ENCODE assay signal across 18 cellular contexts in the genomic region with DNA sequence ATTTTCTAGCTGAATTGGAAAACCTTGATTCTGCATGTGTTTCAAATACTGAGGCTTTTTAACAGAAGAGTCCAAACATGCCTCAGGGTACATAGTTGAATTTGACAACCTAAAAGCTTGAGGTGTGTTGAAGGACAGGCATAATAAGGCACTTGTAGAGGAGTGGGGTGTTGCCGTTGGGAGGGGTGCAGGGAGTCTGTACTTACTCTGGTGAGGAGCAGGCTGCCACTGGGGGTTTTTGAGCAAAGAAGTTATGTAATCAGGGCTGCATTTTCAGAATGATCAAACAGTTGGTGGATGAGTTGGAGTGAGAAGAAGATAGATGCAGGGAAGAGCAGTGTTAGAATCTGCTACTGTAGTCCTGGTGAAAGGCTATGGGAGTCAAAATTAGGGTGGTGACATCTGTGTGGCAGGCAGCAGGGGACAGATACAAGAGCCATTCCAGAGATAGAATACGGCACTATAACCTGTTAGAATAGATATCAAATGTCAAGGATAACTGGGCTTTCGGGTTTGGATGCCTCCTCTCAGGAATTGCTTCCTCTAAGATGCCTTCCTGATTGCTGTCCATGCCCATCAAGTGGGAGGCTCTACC.
A peak's percentile ranks its signal among the peaks of the same experiment; 100 is the strongest.
DNase-seq lines count a peak whose midpoint lies in the region; ATAC-seq and TF ChIP-seq lines count a peak whose summit lies in the region.
"Had no signal": no experiment of that assay in that cellular context is flagged by ENCODE, and none has a peak within 500 bp of the region (broad histone marks: within the 10 kb centered on the region; RNA-seq: fewer than 3 reads in every experiment).

No MANE protein-coding gene starts in this region.

- peaks cover 6% of the 10 kb centered on the region; the same call in 2 of the 3 replicates for H3K36me3 Mint-ChIP-seq in GM23338 (ENCODE audit: low read depth)
- H3K36me3 Mint-ChIP-seq in T-helper 17 cell (ENCODE audit: low read depth): peaks cover 19% of the 10 kb centered on the region

- H3K4me3 Mint-ChIP-seq in GM23338 (no peak overlapping the region), T-helper 17 cell (no peak overlapping the region)

- H3K27me3 ChIP-seq in GM23338 (ENCODE audit: insufficient read depth): no peaks in the 10 kb centered on the region
- no peaks in the 10 kb centered on the region for H3K27me3 ChIP-seq in left ventricle myocardium inferior (ENCODE audit: low read depth)
- H3K27me3 ChIP-seq in osteoblast (ENCODE audit: insufficient read depth, low read length): no peaks in the 10 kb centered on the region

- H3K9me2 ChIP-seq in GM23338 (ENCODE audit: insufficient read depth): no peaks in the 10 kb centered on the region

- H3K4me3 ChIP-seq in GM23338 (no peak overlapping the region), left ventricle myocardium inferior (no peak overlapping the region), osteoblast (ENCODE audit: insufficient read depth, low read length) (no peak overlapping the region)
- H3K4me3 ChIP-seq: coronary artery, GM12878 had no signal

- intact Hi-C loops in left ventricle myocardium inferior (cut with micrococcal nuclease): no loop called here

- no peak for TF ChIP-seq CTCF in GM23338 (conservative IDR thresholded peaks at IDR 0.05; ENCODE audit: low read depth in 2 of 2)
- TF ChIP-seq CTCF in left ventricle myocardium inferior (IDR thresholded peaks at IDR 0.05; ENCODE audit: borderline replicate concordance): no peak
- TF ChIP-seq CTCF in osteoblast (IDR thresholded peaks at IDR 0.05; ENCODE audit: extremely low read depth, low read depth, low read length): no peak

- H2AFZ ChIP-seq in GM23338 (no peak overlapping the region), osteoblast (ENCODE audit: low read length) (no peak overlapping the region)

- no peak overlapping the region for H3K27ac ChIP-seq in GM23338 (ENCODE audit: low read depth)
- peak overlapping the region; percentile 87 for H3K27ac ChIP-seq in left ventricle myocardium inferior (replicated peaks)
- H3K27ac ChIP-seq in osteoblast (ENCODE audit: low read depth, low read length): peak overlapping the region; percentile 44
- H3K27ac ChIP-seq: coronary artery, epithelial cell of prostate had no signal

- H3K9me3 ChIP-seq in T-helper 17 cell (ENCODE audit: control insufficient read depth, low read length, poor library complexity, severe bottlenecking) (no peaks in the 10 kb centered on the region), left ventricle myocardium inferior (replicated peaks) (no peaks in the 10 kb centered on the region), osteoblast (ENCODE audit: low read depth, low read length) (no peaks in the 10 kb centered on the region)

- ATAC-seq in GM23338: no peak
- ATAC-seq in T-helper 17 cell: no peak
- ATAC-seq in HG02840 (IDR thresholded peaks at IDR 0.05; ENCODE audit: low FRiP score, unreplicated experiment): no peak
- ATAC-seq: GM12878, Panc1 had no signal

- peaks cover 14% of the 10 kb centered on the region for H3K4me1 Mint-ChIP-seq in GM23338
- peaks cover 29% of the 10 kb centered on the region for H3K4me1 Mint-ChIP-seq in T-helper 17 cell

- no peaks in the 10 kb centered on the region for H3K27me3 Mint-ChIP-seq in GM23338 (ENCODE audit: insufficient read depth, low read depth, poor library complexity)
- H3K27me3 Mint-ChIP-seq in T-helper 17 cell: no peaks in the 10 kb centered on the region

- H3K36me3 ChIP-seq in GM23338 (ENCODE audit: insufficient read depth) (no peaks in the 10 kb centered on the region; the same call in 1 of the 2 replicates), left ventricle myocardium inferior (no peaks in the 10 kb centered on the region), osteoblast (ENCODE audit: insufficient read depth, low read length) (peaks cover 68% of the 10 kb centered on the region)

- H4K20me1 ChIP-seq in GM23338 (replicated peaks; ENCODE audit: insufficient read depth) (no peaks in the 10 kb centered on the region; the same call in 1 of the 2 replicates), osteoblast (ENCODE audit: insufficient read depth, low read length) (peaks cover 17% of the 10 kb centered on the region)

- H3K4me1 ChIP-seq in GM23338 (ENCODE audit: insufficient read depth) (no peaks in the 10 kb centered on the region), left ventricle myocardium inferior (peaks cover 85% of the 10 kb centered on the region), osteoblast (ENCODE audit: insufficient read depth, low read length) (peaks cover 26% of the 10 kb centered on the region)

- H3F3A ChIP-seq in GM23338 (replicated peaks; ENCODE audit: low read depth): no peaks in the 10 kb centered on the region

- H3K27ac Mint-ChIP-seq in GM23338: peak overlapping the region; percentile 3
- peak overlapping the region; percentile 41 for H3K27ac Mint-ChIP-seq in T-helper 17 cell

- DNase-seq in GM23338 (ENCODE audit: low spot score): no peak
- DNase-seq in T-helper 17 cell: no peak
- DNase-seq in left ventricle myocardium inferior: no peak
- no peak for DNase-seq in osteoblast (ENCODE audit: insufficient read length, low spot score, missing footprints)
- no peak for DNase-seq in NCI-H2227 treated with DMSO at 0.1 percent for 48 hours (lab: John Stamatoyannopoulos, UW)
- DNase-seq in GM19238 (ENCODE audit: insufficient read length, low spot score): no peak
- DNase-seq in hepatic stellate cell (ENCODE audit: low spot score): no peak
- DNase-seq: activated naive CD4-positive, alpha-beta T cell treated with anti-CD3 and anti-CD28 coated beads, Interleukin-2, amount 50 U/mL, for 16 hours; activated T-cell treated with anti-CD3 and anti-CD28 coated beads for 4 hours; AML-193; NCI-H1105 treated with DMSO at 0.1 percent for 48 hours; small intestine; stimulated activated CD8-positive, alpha-beta memory T cell treated with anti-CD3 and anti-CD28 coated beads, Interleukin-4, amount 100 ng/mL, for 48 hours had no signal

- no peak overlapping the region for H3K4me2 ChIP-seq in GM23338
- H3K4me2 ChIP-seq in osteoblast (ENCODE audit: insufficient read depth, low read length): no peak overlapping the region

- H3K79me2 ChIP-seq in GM23338 (replicated peaks; ENCODE audit: insufficient read depth) (peaks cover 10% of the 10 kb centered on the region), osteoblast (ENCODE audit: insufficient read depth, low read length) (peaks cover 92% of the 10 kb centered on the region)

- H3K9me3 Mint-ChIP-seq in GM23338: no peaks in the 10 kb centered on the region; the same call in 2 of the 3 replicates

TF ChIP-seq in GM23338, 12 proteins besides CTCF, POLR2A, EP300 and RAD21:
- TF ChIP-seq ZNF331 (CRISPR knock-in tag; IDR thresholded peaks at IDR 0.05; ENCODE audit: low read depth) (no peak), JUNB (IDR thresholded peaks at IDR 0.05; ENCODE audit: unreplicated experiment) (no peak)
- TF ChIP-seq, protein P1, sequence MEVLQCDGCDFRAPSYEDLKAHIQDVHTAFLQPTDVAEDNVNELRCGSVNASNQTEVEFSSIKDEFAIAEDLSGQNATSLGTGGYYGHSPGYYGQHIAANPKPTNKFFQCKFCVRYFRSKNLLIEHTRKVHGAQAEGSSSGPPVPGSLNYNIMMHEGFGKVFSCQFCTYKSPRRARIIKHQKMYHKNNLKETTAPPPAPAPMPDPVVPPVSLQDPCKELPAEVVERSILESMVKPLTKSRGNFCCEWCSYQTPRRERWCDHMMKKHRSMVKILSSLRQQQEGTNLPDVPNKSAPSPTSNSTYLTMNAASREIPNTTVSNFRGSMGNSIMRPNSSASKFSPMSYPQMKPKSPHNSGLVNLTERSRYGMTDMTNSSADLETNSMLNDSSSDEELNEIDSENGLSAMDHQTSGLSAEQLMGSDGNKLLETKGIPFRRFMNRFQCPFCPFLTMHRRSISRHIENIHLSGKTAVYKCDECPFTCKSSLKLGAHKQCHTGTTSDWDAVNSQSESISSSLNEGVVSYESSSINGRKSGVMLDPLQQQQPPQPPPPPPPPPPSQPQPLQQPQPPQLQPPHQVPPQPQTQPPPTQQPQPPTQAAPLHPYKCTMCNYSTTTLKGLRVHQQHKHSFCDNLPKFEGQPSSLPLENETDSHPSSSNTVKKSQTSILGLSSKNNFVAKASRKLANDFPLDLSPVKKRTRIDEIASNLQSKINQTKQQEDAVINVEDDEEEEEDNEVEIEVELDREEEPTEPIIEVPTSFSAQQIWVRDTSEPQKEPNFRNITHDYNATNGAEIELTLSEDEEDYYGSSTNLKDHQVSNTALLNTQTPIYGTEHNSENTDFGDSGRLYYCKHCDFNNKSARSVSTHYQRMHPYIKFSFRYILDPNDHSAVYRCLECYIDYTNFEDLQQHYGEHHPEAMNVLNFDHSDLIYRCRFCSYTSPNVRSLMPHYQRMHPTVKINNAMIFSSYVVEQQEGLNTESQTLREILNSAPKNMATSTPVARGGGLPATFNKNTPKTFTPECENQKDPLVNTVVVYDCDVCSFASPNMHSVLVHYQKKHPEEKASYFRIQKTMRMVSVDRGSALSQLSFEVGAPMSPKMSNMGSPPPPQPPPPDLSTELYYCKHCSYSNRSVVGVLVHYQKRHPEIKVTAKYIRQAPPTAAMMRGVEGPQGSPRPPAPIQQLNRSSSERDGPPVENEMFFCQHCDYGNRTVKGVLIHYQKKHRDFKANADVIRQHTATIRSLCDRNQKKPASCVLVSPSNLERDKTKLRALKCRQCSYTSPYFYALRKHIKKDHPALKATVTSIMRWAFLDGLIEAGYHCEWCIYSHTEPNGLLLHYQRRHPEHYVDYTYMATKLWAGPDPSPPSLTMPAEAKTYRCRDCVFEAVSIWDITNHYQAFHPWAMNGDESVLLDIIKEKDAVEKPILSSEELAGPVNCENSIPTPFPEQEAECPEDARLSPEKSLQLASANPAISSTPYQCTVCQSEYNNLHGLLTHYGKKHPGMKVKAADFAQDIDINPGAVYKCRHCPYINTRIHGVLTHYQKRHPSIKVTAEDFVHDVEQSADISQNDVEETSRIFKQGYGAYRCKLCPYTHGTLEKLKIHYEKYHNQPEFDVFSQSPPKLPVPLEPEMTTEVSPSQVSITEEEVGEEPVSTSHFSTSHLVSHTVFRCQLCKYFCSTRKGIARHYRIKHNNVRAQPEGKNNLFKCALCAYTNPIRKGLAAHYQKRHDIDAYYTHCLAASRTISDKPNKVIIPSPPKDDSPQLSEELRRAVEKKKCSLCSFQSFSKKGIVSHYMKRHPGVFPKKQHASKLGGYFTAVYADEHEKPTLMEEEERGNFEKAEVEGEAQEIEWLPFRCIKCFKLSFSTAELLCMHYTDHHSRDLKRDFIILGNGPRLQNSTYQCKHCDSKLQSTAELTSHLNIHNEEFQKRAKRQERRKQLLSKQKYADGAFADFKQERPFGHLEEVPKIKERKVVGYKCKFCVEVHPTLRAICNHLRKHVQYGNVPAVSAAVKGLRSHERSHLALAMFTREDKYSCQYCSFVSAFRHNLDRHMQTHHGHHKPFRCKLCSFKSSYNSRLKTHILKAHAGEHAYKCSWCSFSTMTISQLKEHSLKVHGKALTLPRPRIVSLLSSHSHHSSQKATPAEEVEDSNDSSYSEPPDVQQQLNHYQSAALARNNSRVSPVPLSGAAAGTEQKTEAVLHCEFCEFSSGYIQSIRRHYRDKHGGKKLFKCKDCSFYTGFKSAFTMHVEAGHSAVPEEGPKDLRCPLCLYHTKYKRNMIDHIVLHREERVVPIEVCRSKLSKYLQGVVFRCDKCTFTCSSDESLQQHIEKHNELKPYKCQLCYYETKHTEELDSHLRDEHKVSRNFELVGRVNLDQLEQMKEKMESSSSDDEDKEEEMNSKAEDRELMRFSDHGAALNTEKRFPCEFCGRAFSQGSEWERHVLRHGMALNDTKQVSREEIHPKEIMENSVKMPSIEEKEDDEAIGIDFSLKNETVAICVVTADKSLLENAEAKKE (CRISPR knock-in tag; IDR thresholded peaks at IDR 0.05): no peak
